28 cellular contexts compared by ENCODE assay signal in genomic region chr7:29444267-29444666, GRCh38.
"Had no signal": no experiment of that assay in that cellular context is flagged by ENCODE, and none has a peak within 500 bp of the region (broad histone marks: within the 10 kb centered on the region; RNA-seq: fewer than 3 reads in every experiment).

No MANE protein-coding gene starts in this region.

- H3K27me3 ChIP-seq: adrenal gland, body of pancreas, cardiac muscle cell, dorsolateral prefrontal cortex, esophagus muscularis mucosa, gastroesophageal sphincter had no signal

- H3K4me3 ChIP-seq: adrenal gland, body of pancreas, cardiac muscle cell, coronary artery, dorsolateral prefrontal cortex, esophagus muscularis mucosa, gastroesophageal sphincter had no signal

- H3K36me3 ChIP-seq: adrenal gland, cardiac muscle cell, esophagus muscularis mucosa, gastroesophageal sphincter had no signal

- ATAC-seq: activated CD4-positive, alpha-beta T cell treated with anti-CD3 and anti-CD28 coated beads for 36 hours; activated CD8-positive, alpha-beta memory T cell treated with anti-CD3 and anti-CD28 coated beads, Interleukin-2, amount 10 ng/mL, durations not matched to agents 7 days and 5 days; activated CD8-positive, alpha-beta T cell treated with anti-CD3 and anti-CD28 coated beads, Interleukin-2, amount 10 ng/mL, durations not matched to agents 7 days and 5 days; activated naive CD8-positive, alpha-beta T cell treated with anti-CD3 and anti-CD28 coated beads, Interleukin-2, amount 50 U/mL, for 24 hours; body of pancreas; gastroesophageal sphincter had no signal

- H3K4me1 ChIP-seq: adrenal gland, gastroesophageal sphincter had no signal

- H3K27ac ChIP-seq: adrenal gland, body of pancreas, cardiac muscle cell, coronary artery, dorsolateral prefrontal cortex, esophagus muscularis mucosa, gastroesophageal sphincter had no signal

- DNase-seq: activated CD4-positive, alpha-beta memory T cell treated with anti-CD3 and anti-CD28 coated beads for 36 hours; activated CD4-positive, alpha-beta T cell treated with anti-CD3 and anti-CD28 coated beads for 36 hours; activated CD4-positive, alpha-beta T cell treated with anti-CD3 and anti-CD28 coated beads, Interleukin-2, amount 10 ng/mL, durations not matched to agents 24 days and 14 days; activated CD4-positive, CD25-positive, alpha-beta regulatory T cell; activated CD4-positive, CD25-positive, alpha-beta regulatory T cell treated with anti-CD3 and anti-CD28 coated beads, Interleukin-2, amount 50 U/mL, for 72 hours; activated CD8-positive, alpha-beta memory T cell treated with anti-CD3 and anti-CD28 coated beads, Interleukin-2, amount 10 ng/mL, durations not matched to agents 7 days and 5 days; activated CD8-positive, alpha-beta memory T cell treated with anti-CD3 and anti-CD28 coated beads, Interleukin-2, amount 50 U/mL, for 4 hours; activated CD8-positive, alpha-beta T cell treated with anti-CD3 and anti-CD28 coated beads, Interleukin-2, amount 10 ng/mL, durations not matched to agents 7 days and 5 days; activated effector memory CD4-positive, alpha-beta T cell treated with anti-CD3 and anti-CD28 coated beads, Interleukin-2, amount 50 U/mL, for 16 hours; activated naive CD4-positive, alpha-beta T cell treated with anti-CD3 and anti-CD28 coated beads for 36 hours; activated naive CD8-positive, alpha-beta T cell treated with anti-CD3 and anti-CD28 coated beads for 36 hours; activated naive CD8-positive, alpha-beta T cell treated with anti-CD3 and anti-CD28 coated beads, Interleukin-2, amount 50 U/mL, for 24 hours; activated T-cell treated with anti-CD3 and anti-CD28 coated beads, Interleukin-2, amount 50 U/mL, for 1 hour; activated T-cell treated with anti-CD3 and anti-CD28 coated beads, Interleukin-2, amount 50 U/mL, for 48 hours; adrenal gland; amygdala; aorta; body of pancreas; central memory CD4-positive, alpha-beta T cell; dorsolateral prefrontal cortex; effector memory CD4-positive, alpha-beta T cell; endodermal cell; foreskin melanocyte; T-helper 2 cell had no signal

- H3K9me3 ChIP-seq: adrenal gland, body of pancreas, esophagus muscularis mucosa, gastroesophageal sphincter had no signal
